In genomic region chr1:245879091-245879490, GRCh38 we compare ENCODE assay signal across 23 cellular contexts.
"Had no signal": no experiment of that assay in that cellular context is flagged by ENCODE, and none has a peak within 500 bp of the region (broad histone marks: within the 10 kb centered on the region; RNA-seq: fewer than 3 reads in every experiment).

No MANE protein-coding gene starts in this region.

- H3K4me3 ChIP-seq: colonic mucosa, dorsolateral prefrontal cortex, esophagus muscularis mucosa, gastrocnemius medialis, left lung, prostate gland, tibial artery, uterus had no signal

- H3K27ac ChIP-seq: colonic mucosa, dorsolateral prefrontal cortex, esophagus muscularis mucosa, gastrocnemius medialis, prostate gland, tibial artery, uterus, WERI-Rb-1 had no signal

- H3K9me3 ChIP-seq: colonic mucosa, esophagus muscularis mucosa, gastrocnemius medialis, left lung, prostate gland, tibial artery, uterus had no signal

- ATAC-seq: activated CD8-positive, alpha-beta T cell treated with anti-CD3 and anti-CD28 coated beads for 36 hours; activated naive CD4-positive, alpha-beta T cell treated with anti-CD3 and anti-CD28 coated beads, Interleukin-2, amount 50 U/mL, for 72 hours; activated T-helper 17 cell treated with anti-CD3 and anti-CD28 coated beads, Interleukin-2, amount 50 U/mL, for 72 hours; effector memory CD8-positive, alpha-beta T cell; gastrocnemius medialis; left lung; natural killer cell; stimulated activated naive CD8-positive, alpha-beta T cell treated with anti-CD3 and anti-CD28 coated beads, Interleukin-15, amount 100 ng/mL, for 72 hours; T-cell had no signal

- H3K4me1 ChIP-seq: colonic mucosa, prostate gland, tibial artery, uterus had no signal

- DNase-seq: activated CD4-positive, alpha-beta T cell treated with anti-CD3 and anti-CD28 coated beads, Interleukin-2, amount 10 ng/mL, durations not matched to agents 7 days and 5 days; activated CD4-positive, CD25-positive, alpha-beta regulatory T cell treated with anti-CD3 and anti-CD28 coated beads, Interleukin-2, amount 50 U/mL, for 72 hours; activated CD8-positive, alpha-beta T cell treated with anti-CD3 and anti-CD28 coated beads for 36 hours; activated T-cell treated with anti-CD3 and anti-CD28 coated beads, Interleukin-2, amount 50 U/mL, for 24 hours; colonic mucosa; dorsolateral prefrontal cortex; effector memory CD8-positive, alpha-beta T cell; gastrocnemius medialis; head of caudate nucleus; kidney; left lung; midbrain; natural killer cell; stimulated activated CD4-positive, alpha-beta T cell treated with anti-CD3 and anti-CD28 coated beads, Interleukin-12 subunit alpha, Interleukin-12 subunit beta, amount 100 ng/mL, for 4 hours; stimulated activated naive CD8-positive, alpha-beta T cell treated with anti-CD3 and anti-CD28 coated beads, Interleukin-15, amount 100 ng/mL, for 72 hours; T-cell; tibial artery; uterus; WERI-Rb-1 had no signal

- H3K27me3 ChIP-seq: colonic mucosa, dorsolateral prefrontal cortex, esophagus muscularis mucosa, gastrocnemius medialis, left lung, tibial artery, uterus had no signal

- H3K36me3 ChIP-seq: colonic mucosa, esophagus muscularis mucosa, gastrocnemius medialis, left lung, prostate gland, tibial artery, uterus, WERI-Rb-1 had no signal
